Comparison of ENCODE assay signal across 26 cellular contexts in genomic region chr3:62259924-62260323, GRCh38.
"Had no signal": no experiment of that assay in that cellular context is flagged by ENCODE, and none has a peak within 500 bp of the region (broad histone marks: within the 10 kb centered on the region; RNA-seq: fewer than 3 reads in every experiment).

No MANE protein-coding gene starts in this region.

- H2AFZ ChIP-seq: parathyroid adenoma had no signal

- H3K4me2 ChIP-seq: smooth muscle cell had no signal

- H3K4me3 ChIP-seq: dorsolateral prefrontal cortex, gastrocnemius medialis, heart right ventricle, left ventricle myocardium inferior, lower lobe of right lung, smooth muscle cell, thyroid gland had no signal

- H3K27ac ChIP-seq: dorsolateral prefrontal cortex, epithelial cell of prostate, gastrocnemius medialis, heart right ventricle, left ventricle myocardium inferior, lower lobe of right lung, parathyroid adenoma, thyroid gland had no signal

- H3K79me2 ChIP-seq: parathyroid adenoma had no signal

- DNase-seq: dorsolateral prefrontal cortex; effector CD4-positive, alpha-beta T cell; foreskin fibroblast; gastrocnemius medialis; heart right ventricle; hippocampal formation; kidney glomerular epithelial cell; left colon; left ventricle myocardium inferior; lower lobe of right lung; natural killer cell; stimulated activated CD4-positive, alpha-beta T cell treated with anti-CD3 and anti-CD28 coated beads, Interleukin-12 subunit alpha, Interleukin-12 subunit beta, amount 100 ng/mL, for 4 hours; stimulated activated CD4-positive, alpha-beta T cell treated with anti-CD3 and anti-CD28 coated beads, Interleukin-1b, Interleukin-23, amount 100 ng/mL, for 48 hours; stimulated activated CD4-positive, alpha-beta T cell treated with anti-CD3 and anti-CD28 coated beads, Interleukin-4, amount 100 ng/mL, for 1 hour; stimulated activated CD8-positive, alpha-beta memory T cell treated with anti-CD3 and anti-CD28 coated beads, Interleukin-4, amount 100 ng/mL, for 48 hours; stimulated activated naive CD4-positive, alpha-beta T cell; stimulated activated naive CD8-positive, alpha-beta T cell treated with anti-CD3 and anti-CD28 coated beads, Interleukin-15, amount 100 ng/mL, for 72 hours; thyroid gland had no signal

- H3K4me1 ChIP-seq: gastrocnemius medialis, lower lobe of right lung, parathyroid adenoma, thyroid gland had no signal

- H3K9ac ChIP-seq: parathyroid adenoma had no signal

- H3K9me3 ChIP-seq: gastrocnemius medialis, heart right ventricle, left ventricle myocardium inferior, lower lobe of right lung, thyroid gland had no signal

- FAIRE-seq: colon, islet of Langerhans, urothelium cell line had no signal

- ATAC-seq: esophagus mucosa; gastrocnemius medialis; left colon; lower lobe of right lung; natural killer cell; sciatic nerve; stimulated activated naive CD8-positive, alpha-beta T cell treated with anti-CD3 and anti-CD28 coated beads, Interleukin-15, amount 100 ng/mL, for 72 hours had no signal

- H3K27me3 ChIP-seq: dorsolateral prefrontal cortex, gastrocnemius medialis, heart right ventricle, thyroid gland had no signal

- H3K36me3 ChIP-seq: thyroid gland had no signal
